Comparison of ENCODE assay signal across 11 cellular contexts in genomic region chr10:63711361-63711760, GRCh38.
DNase-seq lines count a peak whose midpoint lies in the region; ATAC-seq and TF ChIP-seq lines count a peak whose summit lies in the region.
"Had no signal": no experiment of that assay in that cellular context is flagged by ENCODE, and none has a peak within 500 bp of the region (broad histone marks: within the 10 kb centered on the region; RNA-seq: fewer than 3 reads in every experiment).

No MANE protein-coding gene starts in this region.

- no peaks in the 10 kb centered on the region for H3K79me2 ChIP-seq in ACC112 (ENCODE audit: control insufficient read depth, insufficient read depth, low read length, unreplicated experiment)

- H3K27me3 Mint-ChIP-seq in nephron (ENCODE audit: low read depth), result peaks cover 4% of the 10 kb centered on the region

- no peaks in the 10 kb centered on the region for H3K9me3 Mint-ChIP-seq in nephron
- H3K9me3 Mint-ChIP-seq in stimulated activated effector memory CD8-positive, alpha-beta T cell treated with anti-CD3 and anti-CD28 coated beads, Interleukin-12 subunit alpha, Interleukin-12 subunit beta, amount 100 ng/mL, for 72 hours, result no peaks in the 10 kb centered on the region

- H3K36me3 ChIP-seq in ACC112 (ENCODE audit: insufficient read depth, low read length), result no peaks in the 10 kb centered on the region
- H3K36me3 ChIP-seq in esophagus squamous epithelium, result no peaks in the 10 kb centered on the region
- H3K36me3 ChIP-seq: BE2C had no signal

- H3K27me3 ChIP-seq in ACC112 (ENCODE audit: insufficient read depth, low read length) (no peaks in the 10 kb centered on the region), esophagus squamous epithelium (no peaks in the 10 kb centered on the region)
- H3K27me3 ChIP-seq: BE2C had no signal

- H3K4me1 ChIP-seq in ACC112 (ENCODE audit: control insufficient read depth, insufficient read depth, low read length, unreplicated experiment) (peaks cover 55% of the 10 kb centered on the region), esophagus squamous epithelium (peaks cover 21 to 59% (median 43%) of the 10 kb centered on the region in 3 donors)

- H2AFZ ChIP-seq in ACC112 (ENCODE audit: low read length, unreplicated experiment), result no peak overlapping the region

- intact Hi-C loops in esophagus squamous epithelium (cut with DNase I), result loop anchor here (5.0 kb wide), 1 partner anchor 79 kb away; no protein-coding TSS in a partner anchor

- no peaks in the 10 kb centered on the region for H3K9me3 ChIP-seq in esophagus squamous epithelium
- H3K9me3 ChIP-seq: BE2C had no signal

- no peaks in the 10 kb centered on the region for H3K36me3 Mint-ChIP-seq in nephron (ENCODE audit: low read depth)
- H3K36me3 Mint-ChIP-seq in stimulated activated effector memory CD8-positive, alpha-beta T cell treated with anti-CD3 and anti-CD28 coated beads, Interleukin-12 subunit alpha, Interleukin-12 subunit beta, amount 100 ng/mL, for 72 hours, result no peaks in the 10 kb centered on the region

- peak overlapping the region; percentile 93 for H3K27ac ChIP-seq in ACC112 (ENCODE audit: low read depth, low read length)
- peak overlapping the region; percentile 93 for H3K27ac ChIP-seq in VCaP
- H3K27ac ChIP-seq in esophagus squamous epithelium, result peak overlapping the region; percentile 74 to 91 (median 86)

- H3K4me3 ChIP-seq in ACC112 (ENCODE audit: low read depth, low read length) (no peak overlapping the region), esophagus squamous epithelium (no peak overlapping the region)

- 29 to 43% methylated on average over 3 of the region's 4 CpGs for WGBS in esophagus squamous epithelium, 2 donors

- H3K4me1 Mint-ChIP-seq in nephron, result peaks cover 59% of the 10 kb centered on the region
- peaks cover 29% of the 10 kb centered on the region for H3K4me1 Mint-ChIP-seq in stimulated activated effector memory CD8-positive, alpha-beta T cell treated with anti-CD3 and anti-CD28 coated beads, Interleukin-12 subunit alpha, Interleukin-12 subunit beta, amount 100 ng/mL, for 72 hours

- no peak for TF ChIP-seq POLR2A in esophagus squamous epithelium (IDR thresholded peaks at IDR 0.05)

- peak overlapping the region; percentile 4 to 99 (median 96) for H3K27ac Mint-ChIP-seq in nephron
- no peak overlapping the region for H3K27ac Mint-ChIP-seq in stimulated activated effector memory CD8-positive, alpha-beta T cell treated with anti-CD3 and anti-CD28 coated beads, Interleukin-12 subunit alpha, Interleukin-12 subunit beta, amount 100 ng/mL, for 72 hours

- peak overlapping the region in 1 of 3 experiments; percentile 5 for H3K4me3 Mint-ChIP-seq in nephron
- no peak overlapping the region for H3K4me3 Mint-ChIP-seq in stimulated activated effector memory CD8-positive, alpha-beta T cell treated with anti-CD3 and anti-CD28 coated beads, Interleukin-12 subunit alpha, Interleukin-12 subunit beta, amount 100 ng/mL, for 72 hours

- no peak for ATAC-seq in stimulated activated effector memory CD8-positive, alpha-beta T cell treated with anti-CD3 and anti-CD28 coated beads, Interleukin-12 subunit alpha, Interleukin-12 subunit beta, amount 100 ng/mL, for 72 hours

- TF ChIP-seq CTCF in VCaP (conservative IDR thresholded peaks at IDR 0.05) (no peak), esophagus squamous epithelium (IDR thresholded peaks at IDR 0.05) (no peak), nephron (IDR thresholded peaks at IDR 0.05; ENCODE audit: unreplicated experiment in 3 of 3) (no peak)

- DNase-seq in esophagus squamous epithelium (lab: John Stamatoyannopoulos, UW), result no peak
- DNase-seq in NCI-H1417 treated with DMSO at 0.1 percent for 48 hours (lab: John Stamatoyannopoulos, UW), result no peak
- no peak for DNase-seq in activated CD4-positive, alpha-beta T cell treated with anti-CD3 and anti-CD28 coated beads, Interleukin-2, amount 50 U/mL, for 4 hours
- no peak for DNase-seq in SKM-1 treated with dmso at 0.1 percent for 144 hours (lab: John Stamatoyannopoulos, UW; ENCODE audit: unreplicated experiment)
- DNase-seq in stimulated activated effector memory CD8-positive, alpha-beta T cell treated with anti-CD3 and anti-CD28 coated beads, Interleukin-12 subunit alpha, Interleukin-12 subunit beta, amount 100 ng/mL, for 72 hours (ENCODE audit: low spot score in 2 of 2), result no peak
- DNase-seq: effector memory CD4-positive, alpha-beta T cell; stimulated activated CD4-positive, alpha-beta T cell treated with anti-CD3 and anti-CD28 coated beads, Interleukin-4, amount 100 ng/mL, for 1 hour had no signal
